ENCODE assay signal across 8 cellular contexts in genomic region chrX:154013614-154014360, GRCh38. TPM values are rescaled to one million over a fixed set of nuclear protein-coding genes. Genes with fewer than 3 reads are reported as not detected.
DNase-seq lines count a peak whose midpoint lies in the region; ATAC-seq and TF ChIP-seq lines count a peak whose summit lies in the region.

No MANE protein-coding gene starts in this region.

- peak overlapping the region; percentile 14 for H3K27ac Mint-ChIP-seq in activated CD4-positive, alpha-beta memory T cell treated with anti-CD3 and anti-CD28 coated beads, Interleukin-2, amount 10 ng/mL, durations not matched to agents 7 days and 5 days

- H3K4me1 ChIP-seq in MM.1S (ENCODE audit: low read length), result peaks cover 32% of the 10 kb centered on the region

- H3K9ac ChIP-seq in MM.1S (ENCODE audit: low read length) (no peak overlapping the region), neural cell (ENCODE audit: low read length) (no peak overlapping the region)

- no peak overlapping the region for H3K4me3 ChIP-seq in MM.1S (ENCODE audit: low read length)
- H3K4me3 ChIP-seq in epithelial cell of proximal tubule (ENCODE audit: low read depth, low read length), result no peak overlapping the region
- H3K4me3 ChIP-seq in neural cell (ENCODE audit: low read length), result no peak overlapping the region

- peaks cover 46% of the 10 kb centered on the region for H3K36me3 Mint-ChIP-seq in activated CD4-positive, alpha-beta memory T cell treated with anti-CD3 and anti-CD28 coated beads, Interleukin-2, amount 10 ng/mL, durations not matched to agents 7 days and 5 days (ENCODE audit: low read depth)

- peaks cover 66% of the 10 kb centered on the region for H3K79me2 ChIP-seq in MM.1S (ENCODE audit: low read length)
- no peaks in the 10 kb centered on the region for H3K79me2 ChIP-seq in neural cell (replicated peaks; ENCODE audit: insufficient read depth, low read length)

- H2AFZ ChIP-seq in MM.1S (ENCODE audit: low read length) (no peak overlapping the region), neural cell (ENCODE audit: low read depth, low read length) (no peak overlapping the region)

- TF ChIP-seq RAD21 in neural cell (conservative IDR thresholded peaks at IDR 0.05), result peak; percentile 58

- H3K4me1 Mint-ChIP-seq in activated CD4-positive, alpha-beta memory T cell treated with anti-CD3 and anti-CD28 coated beads, Interleukin-2, amount 10 ng/mL, durations not matched to agents 7 days and 5 days, result peaks cover 23% of the 10 kb centered on the region

- peaks cover 20% of the 10 kb centered on the region for H3F3A ChIP-seq in MM.1S (ENCODE audit: insufficient read depth, low read length)
- H3F3A ChIP-seq in neural cell (ENCODE audit: insufficient read depth, low read length, poor library complexity, severe bottlenecking), result no peaks in the 10 kb centered on the region

- H3K9me3 ChIP-seq in MM.1S (replicated peaks; ENCODE audit: insufficient read depth, low read length), result no peaks in the 10 kb centered on the region
- H3K9me3 ChIP-seq in neural cell (ENCODE audit: low read length), result no peaks in the 10 kb centered on the region

- TF ChIP-seq EP300 in neural cell (conservative IDR thresholded peaks at IDR 0.05; ENCODE audit: poor library complexity, severe bottlenecking), result no peak

- H3K4me3 Mint-ChIP-seq in activated CD4-positive, alpha-beta memory T cell treated with anti-CD3 and anti-CD28 coated beads, Interleukin-2, amount 10 ng/mL, durations not matched to agents 7 days and 5 days, result no peak overlapping the region

- H3K27ac ChIP-seq in MM.1S (ENCODE audit: low read length) (no peak overlapping the region), neural cell (ENCODE audit: low read length) (no peak overlapping the region)

- H4K20me1 ChIP-seq in MM.1S (ENCODE audit: insufficient read depth, low read length) (no peaks in the 10 kb centered on the region), neural cell (ENCODE audit: insufficient read depth) (no peaks in the 10 kb centered on the region)

- TF ChIP-seq CTCF in MM.1S (IDR thresholded peaks at IDR 0.05; ENCODE audit: low read length) (peak; percentile 82), epithelial cell of proximal tubule (conservative IDR thresholded peaks at IDR 0.05; ENCODE audit: low read depth, low read length) (peak; percentile 74), neural cell (IDR thresholded peaks at IDR 0.05; ENCODE audit: poor library complexity, severe bottlenecking) (peak; percentile 72)

- H3K27me3 ChIP-seq in MM.1S (replicated peaks; ENCODE audit: insufficient read depth, low read length), result no peaks in the 10 kb centered on the region
- no peaks in the 10 kb centered on the region for H3K27me3 ChIP-seq in neural cell (ENCODE audit: insufficient read depth, low read depth, low read length)

- H3K4me2 ChIP-seq in MM.1S (ENCODE audit: low read depth, low read length) (no peak overlapping the region), neural cell (ENCODE audit: low read length) (no peak overlapping the region)

- peak; percentile 29 for DNase-seq in NCI-H345 (lab: John Stamatoyannopoulos, UW)
- DNase-seq in NCI-H345 treated with DMSO at 0.1 percent for 48 hours (lab: John Stamatoyannopoulos, UW; ENCODE audit: unreplicated experiment), result no peak
- no peak for DNase-seq in MM.1S
- DNase-seq in activated CD4-positive, alpha-beta memory T cell treated with anti-CD3 and anti-CD28 coated beads, Interleukin-2, amount 10 ng/mL, durations not matched to agents 7 days and 5 days, result peak; percentile 47
- DNase-seq in epithelial cell of proximal tubule (ENCODE audit: low read depth), result no peak

- CTCF ChIA-PET in activated CD4-positive, alpha-beta memory T cell treated with anti-CD3 and anti-CD28 coated beads, Interleukin-2, amount 10 ng/mL, durations not matched to agents 7 days and 5 days (lab: Charles Lee), result interaction anchor here (0.5 to 2.6 kb wide), 16 partner anchors 8 to 362 kb away, joined by 3 to 11 read pairs (median 4); no protein-coding TSS in a partner anchor

- ATAC-seq in GM21786 (IDR thresholded peaks at IDR 0.05; ENCODE audit: unreplicated experiment) (no peak), GM19467 (IDR thresholded peaks at IDR 0.05; ENCODE audit: unreplicated experiment) (no peak)

- H3K27me3 Mint-ChIP-seq in activated CD4-positive, alpha-beta memory T cell treated with anti-CD3 and anti-CD28 coated beads, Interleukin-2, amount 10 ng/mL, durations not matched to agents 7 days and 5 days, result no peaks in the 10 kb centered on the region

- H3K36me3 ChIP-seq in MM.1S (replicated peaks; ENCODE audit: insufficient read depth, low read length) (no peaks in the 10 kb centered on the region), neural cell (ENCODE audit: insufficient read depth, low read length) (no peaks in the 10 kb centered on the region)

- POLR2A ChIA-PET in activated CD4-positive, alpha-beta memory T cell treated with anti-CD3 and anti-CD28 coated beads, Interleukin-2, amount 10 ng/mL, durations not matched to agents 7 days and 5 days (lab: Charles Lee), result interaction anchor here (1.0 to 2.8 kb wide), 4 partner anchors 11 to 360 kb away, joined by 3 to 18 read pairs (median 6); no protein-coding TSS in a partner anchor

- H3K9me2 ChIP-seq in MM.1S (replicated peaks; ENCODE audit: insufficient read depth, low read length) (no peaks in the 10 kb centered on the region), neural cell (ENCODE audit: insufficient read depth, low read length) (no peaks in the 10 kb centered on the region)

- H3K9me3 Mint-ChIP-seq in activated CD4-positive, alpha-beta memory T cell treated with anti-CD3 and anti-CD28 coated beads, Interleukin-2, amount 10 ng/mL, durations not matched to agents 7 days and 5 days, result no peaks in the 10 kb centered on the region

TF ChIP-seq in neural cell, 6 proteins besides CTCF, POLR2A, EP300 and RAD21:
- TF ChIP-seq MXI1 (conservative IDR thresholded peaks at IDR 0.05; ENCODE audit: poor library complexity, severe bottlenecking) (no peak), SMC3 (conservative IDR thresholded peaks at IDR 0.05; ENCODE audit: poor library complexity) (peak; percentile 66)

RNA-seq across cellular contexts. Expression of gene IRAK1, which starts 5.9 kb away (rescaled TPM):
- total RNA-seq in activated CD4-positive, alpha-beta memory T cell treated with anti-CD3 and anti-CD28 coated beads, Interleukin-2, amount 10 ng/mL, durations not matched to agents 7 days and 5 days, result 100 to 1,000 TPM; 118 to 122 TPM
- total RNA-seq in epithelial cell of proximal tubule, result 131 and 219 TPM in 2 replicates
- polyA plus RNA-seq in neural cell, result 1.4 and 6.8 TPM in 2 replicates
- 1.9 and 2.8 TPM in 2 replicates for polyA minus RNA-seq in neural cell

RNA-seq across cellular contexts. Expression of gene TMEM187, which starts 41.2 kb away (rescaled TPM):
- total RNA-seq in activated CD4-positive, alpha-beta memory T cell treated with anti-CD3 and anti-CD28 coated beads, Interleukin-2, amount 10 ng/mL, durations not matched to agents 7 days and 5 days, result 10 to 100 TPM in 1 of 2 experiments, 1 to 10 TPM in 1; 9.9 to 12.6 TPM
- total RNA-seq in epithelial cell of proximal tubule, result 2.3 and 4.3 TPM in 2 replicates
- 5.2 and 6.3 TPM in 2 replicates for polyA plus RNA-seq in neural cell
- 3.0 and 5.4 TPM in 2 replicates for polyA minus RNA-seq in neural cell

RNA-seq across cellular contexts. Expression of gene HCFC1, which starts 42.2 kb away (rescaled TPM):
- 10 to 100 TPM; 88.3 to 93.1 TPM for total RNA-seq in activated CD4-positive, alpha-beta memory T cell treated with anti-CD3 and anti-CD28 coated beads, Interleukin-2, amount 10 ng/mL, durations not matched to agents 7 days and 5 days
- 59.7 and 61.9 TPM in 2 replicates for total RNA-seq in epithelial cell of proximal tubule
- polyA plus RNA-seq in neural cell, result 7.3 and 10.3 TPM in 2 replicates
- polyA minus RNA-seq in neural cell, result 25.5 and 29.9 TPM in 2 replicates

Comparison
In these comparisons a context has a peak if more than half of its experiments do, and no peak if none do; other contexts are left out.
1. DNase-seq: peak in NCI-H345 (single experiment) and activated CD4-positive, alpha-beta memory T cell treated with anti-CD3 and anti-CD28 coated beads, Interleukin-2, amount 10 ng/mL, durations not matched to agents 7 days and 5 days (single experiment); none in NCI-H345 treated with DMSO at 0.1 percent for 48 hours (single experiment), MM.1S (single experiment) and epithelial cell of proximal tubule (single experiment).
2. Peak in every context shown above with its lines, with median percentiles within 50 percentile points of each other: CTCF ChIP-seq.